ENCODE assay signal across 26 cellular contexts in genomic region chr12:21566223-21566906, GRCh38. TPM values are rescaled to one million over a fixed set of nuclear protein-coding genes. Genes with fewer than 3 reads are reported as not detected.
"Had no signal": no experiment of that assay in that cellular context is flagged by ENCODE, and none has a peak within 500 bp of the region (broad histone marks: within the 10 kb centered on the region; RNA-seq: fewer than 3 reads in every experiment).

No MANE protein-coding gene starts in this region.

- H3K4me3 ChIP-seq: ascending aorta, breast epithelium, esophagus squamous epithelium, pancreas, suprapubic skin had no signal

- H3K36me3 ChIP-seq: ascending aorta, breast epithelium, esophagus squamous epithelium, neutrophil, pancreas, suprapubic skin had no signal

- H3K27ac ChIP-seq: ascending aorta, breast epithelium, esophagus squamous epithelium, foreskin keratinocyte, neutrophil, pancreas, suprapubic skin, VCaP had no signal

- FAIRE-seq: endothelial cell of umbilical vein, pancreas had no signal

- H3K4me1 ChIP-seq: ascending aorta, breast epithelium, esophagus squamous epithelium, foreskin keratinocyte, suprapubic skin had no signal

- H3K27me3 ChIP-seq: ascending aorta, breast epithelium, esophagus squamous epithelium, foreskin keratinocyte, neutrophil, pancreas, suprapubic skin had no signal

- DNase-seq: activated CD4-positive, alpha-beta T cell treated with anti-CD3 and anti-CD28 coated beads for 1 hour; activated CD8-positive, alpha-beta memory T cell treated with anti-CD3 and anti-CD28 coated beads for 24 hours; activated CD8-positive, alpha-beta memory T cell treated with anti-CD3 and anti-CD28 coated beads, Interleukin-2, amount 50 U/mL, for 48 hours; activated effector memory CD4-positive, alpha-beta T cell treated with anti-CD3 and anti-CD28 coated beads, Interleukin-2, amount 50 U/mL, for 16 hours; activated naive CD4-positive, alpha-beta T cell treated with anti-CD3 and anti-CD28 coated beads, Interleukin-2, amount 50 U/mL, for 16 hours; activated T-cell treated with anti-CD3 and anti-CD28 coated beads, Interleukin-2, amount 50 U/mL, for 72 hours; effector memory CD4-positive, alpha-beta T cell; esophagus squamous epithelium; foreskin keratinocyte; glutamatergic neuron; kidney glomerular epithelial cell; mesendoderm; natural killer cell; pancreas; stimulated activated CD4-positive, alpha-beta T cell treated with anti-CD3 and anti-CD28 coated beads, Interleukin-12 subunit alpha, Interleukin-12 subunit beta, amount 100 ng/mL, for 4 hours; stimulated activated CD4-positive, alpha-beta T cell treated with anti-CD3 and anti-CD28 coated beads, Interleukin-1b, Interleukin-23, amount 100 ng/mL, for 48 hours; T-helper 2 cell; trophoblast cell had no signal

- ATAC-seq: activated T-cell treated with anti-CD3 and anti-CD28 coated beads, Interleukin-2, amount 50 U/mL, for 72 hours; foreskin keratinocyte; natural killer cell had no signal

- H3K9me3 ChIP-seq: ascending aorta, breast epithelium, esophagus squamous epithelium, neutrophil, pancreas, suprapubic skin had no signal

RNA-seq across cellular contexts. Expression of gene GYS2, which starts 38.3 kb away (rescaled TPM):
- total RNA-seq: activated T-cell treated with anti-CD3 and anti-CD28 coated beads, Interleukin-2, amount 50 U/mL, for 72 hours; ascending aorta; endothelial cell of umbilical vein; foreskin keratinocyte; lower leg skin; natural killer cell; pancreas; pulmonary artery endothelial cell had no signal
- polyA plus RNA-seq: foreskin keratinocyte, pancreas had no signal

RNA-seq across cellular contexts. Expression of gene SPX, which starts 40.3 kb away (rescaled TPM):
- total RNA-seq: ascending aorta, endothelial cell of umbilical vein, esophagus squamous epithelium had no signal
